ENCODE assay signal across 17 cellular contexts in genomic region chr4:141241986-141242385, GRCh38. TPM values are rescaled to one million over a fixed set of nuclear protein-coding genes. Genes with fewer than 3 reads are reported as not detected.
A peak's percentile ranks its signal among the peaks of the same experiment; 100 is the strongest.
DNase-seq lines count a peak whose midpoint lies in the region; TF ChIP-seq lines count a peak whose summit lies in the region.
"Had no signal": no experiment of that assay in that cellular context is flagged by ENCODE, and none has a peak within 500 bp of the region (broad histone marks: within the 10 kb centered on the region; RNA-seq: fewer than 3 reads in every experiment).

No MANE protein-coding gene starts in this region.

- H3K36me3 Mint-ChIP-seq in mesothelial cell of epicardium: peaks cover 1% of the 10 kb centered on the region
- peaks cover 4% of the 10 kb centered on the region for H3K36me3 Mint-ChIP-seq in MCF 10A (ENCODE audit: insufficient read depth, unreplicated experiment)
- H3K36me3 Mint-ChIP-seq: CD8-positive, alpha-beta T cell had no signal

- DNase-seq in AG10803 (ENCODE audit: low read depth) (peak; percentile 22), EH (ENCODE audit: low read depth) (peak; percentile 67), adipocyte (ENCODE audit: low read depth) (peak; percentile 4), mesothelial cell of epicardium (ENCODE audit: low spot score in 2 of 2, unreplicated experiment in 2 of 2) (no peak), MCF 10A (ENCODE audit: unreplicated experiment) (no peak), GOT3 (lab: John Stamatoyannopoulos, UW) (no peak)
- no peak for DNase-seq in stimulated activated naive CD4-positive, alpha-beta T cell (lab: John Stamatoyannopoulos, UW)
- DNase-seq: ACHN; CD8-positive, alpha-beta T cell; DMS 273 treated with DMSO at 0.1 percent for 48 hours; DMS53; DND-41; HCEC 1CT; IMR-90; KG1 had no signal

- H3K4me1 ChIP-seq in adipocyte (ENCODE audit: control insufficient read depth, insufficient read depth, low read length): peaks cover 19% of the 10 kb centered on the region
- H3K4me1 ChIP-seq: BLaER1 treated with 17β-estradiol and CSF1 and Interleukin-3, amounts not matched to agents 10 nM and 100 nM had no signal

- CTCF ChIA-PET in MCF 10A (lab: Yijun Ruan, JAX): no interaction called here

- no peaks in the 10 kb centered on the region for H3K27me3 ChIP-seq in adipocyte (replicated peaks; ENCODE audit: control insufficient read depth, insufficient read depth, low read length)
- H3K27me3 ChIP-seq: BLaER1 treated with 17β-estradiol and CSF1 and Interleukin-3, amounts not matched to agents 10 nM and 100 nM had no signal

- POLR2A ChIA-PET in MCF 10A (lab: Yijun Ruan, JAX): interaction anchor here (1.4 kb wide), 1 partner anchor 20 kb away, joined by 3 read pairs; no protein-coding TSS in a partner anchor

- H3K4me1 Mint-ChIP-seq in mesothelial cell of epicardium (peaks cover 8% of the 10 kb centered on the region), MCF 10A (ENCODE audit: insufficient read depth, unreplicated experiment) (peaks cover 6% of the 10 kb centered on the region)
- H3K4me1 Mint-ChIP-seq: B cell had no signal

- peak overlapping the region; percentile 57 for H3K27ac Mint-ChIP-seq in mesothelial cell of epicardium
- no peak overlapping the region for H3K27ac Mint-ChIP-seq in MCF 10A (ENCODE audit: low read depth, unreplicated experiment)
- H3K27ac Mint-ChIP-seq: B cell; CD8-positive, alpha-beta T cell had no signal

- TF ChIP-seq CTCF in AG10803 (conservative IDR thresholded peaks at IDR 0.05; ENCODE audit: low read length): no peak
- no peak for TF ChIP-seq CTCF in mesothelial cell of epicardium (IDR thresholded peaks at IDR 0.05; ENCODE audit: unreplicated experiment)
- TF ChIP-seq CTCF in MCF 10A (IDR thresholded peaks at IDR 0.05; ENCODE audit: unreplicated experiment): no peak

- H3K36me3 ChIP-seq in adipocyte (ENCODE audit: control insufficient read depth, insufficient read depth, low read length, severe bottlenecking): no peaks in the 10 kb centered on the region
- H3K36me3 ChIP-seq: BLaER1 treated with 17β-estradiol and CSF1 and Interleukin-3, amounts not matched to agents 10 nM and 100 nM had no signal

- H3K4me3 ChIP-seq in AG10803 (ENCODE audit: low read length): no peak overlapping the region
- H3K4me3 ChIP-seq in adipocyte (ENCODE audit: low read length): no peak overlapping the region
- H3K4me3 ChIP-seq: BLaER1 treated with 17β-estradiol and CSF1 and Interleukin-3, amounts not matched to agents 10 nM and 100 nM had no signal

- no peaks in the 10 kb centered on the region for H3K9me3 ChIP-seq in adipocyte (ENCODE audit: control insufficient read depth, low read length)

- H3K9me3 Mint-ChIP-seq in mesothelial cell of epicardium (peaks cover 7% of the 10 kb centered on the region), MCF 10A (ENCODE audit: unreplicated experiment) (no peaks in the 10 kb centered on the region)
- H3K9me3 Mint-ChIP-seq: CD8-positive, alpha-beta T cell had no signal

- no TSS peak for BruUV-seq in MCF 10A (replicated peaks; lab: Mats Ljungman, UMichigan)

- intact Hi-C loops in MCF 10A (cut with micrococcal nuclease): no loop called here

- H3K4me3 Mint-ChIP-seq in mesothelial cell of epicardium: no peak overlapping the region
- no peak overlapping the region for H3K4me3 Mint-ChIP-seq in MCF 10A (ENCODE audit: unreplicated experiment)
- H3K4me3 Mint-ChIP-seq: B cell; CD8-positive, alpha-beta T cell had no signal

- no peaks in the 10 kb centered on the region for H3K27me3 Mint-ChIP-seq in mesothelial cell of epicardium (ENCODE audit: low read depth)
- H3K27me3 Mint-ChIP-seq in MCF 10A (ENCODE audit: insufficient read depth, unreplicated experiment): no peaks in the 10 kb centered on the region

- no peak overlapping the region for H3K9ac ChIP-seq in adipocyte (ENCODE audit: low read length)
- H3K9ac ChIP-seq: BLaER1 treated with 17β-estradiol and CSF1 and Interleukin-3, amounts not matched to agents 10 nM and 100 nM had no signal

RNA-seq across cellular contexts. Expression of gene ZNF330, which starts 21.3 kb away (rescaled TPM):
- total RNA-seq in mesothelial cell of epicardium (35.5 to 43.8 TPM (median 39.1 TPM) in 3 replicates), MCF 10A (2022) (34.1 and 39.1 TPM in 2 replicates)

Comparison
In these comparisons a context has a peak if more than half of its experiments do, and no peak if none do; other contexts are left out.
1. DNase-seq: peak in AG10803 (single experiment), EH (single experiment) and adipocyte (single experiment); none in mesothelial cell of epicardium (0 of 2), MCF 10A (single experiment), stimulated activated naive CD4-positive, alpha-beta T cell (0 of 6) and GOT3 (single experiment).